In the genomic region with DNA sequence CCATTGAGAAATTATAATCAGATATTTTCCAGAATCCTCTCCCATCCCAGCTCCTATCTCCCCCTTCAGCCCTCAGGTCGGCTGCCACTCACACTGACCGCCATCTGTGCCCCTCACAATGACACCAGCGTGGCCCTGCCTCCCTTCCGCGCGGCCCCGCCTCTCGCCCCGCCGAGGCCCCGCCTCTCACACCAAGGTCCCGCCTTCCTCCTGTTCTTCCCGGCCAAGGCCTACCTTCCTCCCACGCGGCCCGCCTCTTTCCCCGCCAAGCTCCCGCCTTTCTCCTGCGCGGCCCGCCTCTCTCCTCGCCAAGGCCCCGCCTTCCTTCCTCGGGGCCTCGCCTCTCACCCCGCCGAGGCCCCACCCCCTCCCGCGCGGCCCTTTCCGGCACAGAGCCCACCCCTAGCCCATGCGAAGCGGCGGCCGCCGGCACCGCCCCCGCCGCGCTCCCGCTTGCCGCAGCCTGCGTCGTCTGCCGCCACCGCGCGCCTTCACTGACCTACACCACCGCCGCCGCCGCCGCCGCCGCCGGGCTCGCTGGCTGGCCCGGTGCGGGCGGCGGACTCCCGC, we compare ENCODE assay signal across 8 cellular contexts. TPM values are rescaled to one million over a fixed set of nuclear protein-coding genes. Genes with fewer than 3 reads are reported as not detected.
A peak's percentile ranks its signal among the peaks of the same experiment; 100 is the strongest.
DNase-seq lines count a peak whose midpoint lies in the region; ATAC-seq lines count a peak whose summit lies in the region.

Gene DNAJC21 (plus strand): TSS at position 410 of the 570 bp plus-strand sequence. CDS start 261 bp downstream, outside the sequence.

- ATAC-seq in GM19035 (IDR thresholded peaks at IDR 0.05; ENCODE audit: unreplicated experiment) (peak; percentile 85), HG03354 (IDR thresholded peaks at IDR 0.05; ENCODE audit: poor library complexity, severe bottlenecking, unreplicated experiment) (peak; percentile 90)

- H3K4me1 Mint-ChIP-seq in immature natural killer cell = peaks cover 29 to 41% of the 10 kb centered on the region in 2 donors

- no peaks in the 10 kb centered on the region for H3K9me3 Mint-ChIP-seq in immature natural killer cell

- H3K27ac ChIP-seq in caudate nucleus (ENCODE audit: low read depth, low read length) = peak within 1 kb of the TSS; percentile 54

- DNase-seq in AG08396 (ENCODE audit: low spot score) (peak; percentile 98), NCI-H446 (lab: John Stamatoyannopoulos, UW) (peak; percentile 97 to 100), caudate nucleus (lab: John Stamatoyannopoulos, UW) (peak; percentile 50 to 99 (median 97)), immature natural killer cell (peak; percentile 98), smooth muscle cell of the brain vasculature (ENCODE audit: low read depth, low spot score) (peak; percentile 89)
- peak; percentile 93 to 96 (median 94) for DNase-seq in activated CD4-positive, CD25-positive, alpha-beta regulatory T cell (lab: John Stamatoyannopoulos, UW)

- H3K27me3 Mint-ChIP-seq in immature natural killer cell (ENCODE audit: low read depth in 3 of 3) = peaks cover 0 to 5% (median 3%) of the 10 kb centered on the region in 3 donors

- peak within 1 kb of the TSS; percentile 92 to 96 (median 94) for H3K4me3 Mint-ChIP-seq in immature natural killer cell

- H3K27ac Mint-ChIP-seq in immature natural killer cell = peak within 1 kb of the TSS; percentile 91 to 96 (median 94)

- peaks cover 4 to 15% (median 11%) of the 10 kb centered on the region in 3 donors for H3K36me3 Mint-ChIP-seq in immature natural killer cell

RNA-seq across cellular contexts. Expression of gene DNAJC21, which starts in this region (rescaled TPM):
- polyA plus RNA-seq in immature natural killer cell = 10 to 100 TPM; 11.9 to 19.9 (median 15.2) TPM

Comparison
In these comparisons a context has a peak if more than half of its experiments do, and no peak if none do; other contexts are left out.
1. Peak in every context shown above with its lines: DNase-seq, ATAC-seq and H3K27ac ChIP-seq.